In the genomic region with DNA sequence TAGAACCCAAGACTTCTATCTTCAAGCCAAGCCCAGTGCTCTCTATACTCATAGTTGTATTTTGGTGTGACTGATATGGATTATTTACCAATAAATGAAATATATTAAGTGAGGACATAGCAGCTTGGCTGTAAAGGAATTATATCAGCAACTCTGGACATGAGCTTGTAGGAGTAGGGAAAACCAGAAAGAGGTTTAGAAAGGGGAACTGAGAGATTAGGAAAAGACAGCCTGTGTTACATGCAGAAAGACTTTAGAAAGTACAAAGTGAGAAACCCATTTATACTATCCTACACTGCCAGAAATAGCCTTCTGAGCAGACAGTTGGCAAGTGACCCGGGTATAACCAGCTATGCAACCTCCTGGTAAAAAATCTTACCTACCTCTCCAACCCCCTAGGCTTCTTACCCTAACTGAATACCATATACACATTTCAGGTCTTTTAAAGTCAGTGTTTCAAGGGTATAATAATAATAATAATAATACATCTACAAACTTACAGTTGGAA, we compare ENCODE assay signal across 7 cellular contexts.
"Had no signal": no experiment of that assay in that cellular context is flagged by ENCODE, and none has a peak within 500 bp of the region (broad histone marks: within the 10 kb centered on the region; RNA-seq: fewer than 3 reads in every experiment).

No MANE protein-coding gene starts in this region.

- H3K27me3 ChIP-seq: gastrocnemius medialis had no signal

- H3K4me3 Mint-ChIP-seq: activated naive CD4-positive, alpha-beta T cell treated with anti-CD3 and anti-CD28 coated beads for 36 hours had no signal

- H3K9me3 ChIP-seq: gastrocnemius medialis had no signal

- H3K9me3 Mint-ChIP-seq: activated naive CD4-positive, alpha-beta T cell treated with anti-CD3 and anti-CD28 coated beads for 36 hours had no signal

- H3K36me3 ChIP-seq: gastrocnemius medialis had no signal

- H3K27ac Mint-ChIP-seq: activated naive CD4-positive, alpha-beta T cell treated with anti-CD3 and anti-CD28 coated beads for 36 hours had no signal

- H3K27ac ChIP-seq: coronary artery, gastrocnemius medialis had no signal

- H3K4me3 ChIP-seq: coronary artery, gastrocnemius medialis had no signal

- DNase-seq: activated CD4-positive, alpha-beta T cell treated with anti-CD3 and anti-CD28 coated beads, Interleukin-2, amount 50 U/mL, for 1 hour; activated naive CD4-positive, alpha-beta T cell treated with anti-CD3 and anti-CD28 coated beads for 36 hours; central memory CD4-positive, alpha-beta T cell; effector CD4-positive, alpha-beta T cell; gastrocnemius medialis; stimulated activated CD4-positive, alpha-beta T cell treated with anti-CD3 and anti-CD28 coated beads, Interleukin-4, amount 100 ng/mL, for 4 hours had no signal
